ENCODE assay signal across 8 cellular contexts in genomic region chr9:73151653-73152382, GRCh38. TPM values are rescaled to one million over a fixed set of nuclear protein-coding genes. Genes with fewer than 3 reads are reported as not detected.
DNase-seq lines count a peak whose midpoint lies in the region; ATAC-seq, FAIRE-seq and TF ChIP-seq lines count a peak whose summit lies in the region.

ANXA1 (plus strand) TSS chr9:73151865; CDS start chr9:73158536, 6,671 bp downstream.

- no peak within 1 kb of the TSS for H3K4me3 Mint-ChIP-seq in progenitor cell of endocrine pancreas (ENCODE audit: low read depth)

- peak; percentile 72 for FAIRE-seq in GM19239 (lab: Jason Lieb, UNC)
- FAIRE-seq in urothelium cell line (lab: Jason Lieb, UNC), result no peak

- H3K9me3 ChIP-seq in Peyer's patch (no peaks in the 10 kb centered on the region), mesenchymal stem cell (ENCODE audit: control insufficient read depth, low read length) (no peaks in the 10 kb centered on the region)

- H3K27ac ChIP-seq in Peyer's patch, result peak within 1 kb of the TSS; percentile 57 to 81 (median 71)
- peak within 1 kb of the TSS; percentile 88 for H3K27ac ChIP-seq in mesenchymal stem cell (ENCODE audit: low read length, poor library complexity, severe bottlenecking)

- no peaks in the 10 kb centered on the region for H3K9me3 Mint-ChIP-seq in progenitor cell of endocrine pancreas (ENCODE audit: low read depth)

- TF ChIP-seq CTCF in Peyer's patch (IDR thresholded peaks at IDR 0.05) (no peak), progenitor cell of endocrine pancreas (IDR thresholded peaks at IDR 0.05; ENCODE audit: unreplicated experiment) (no peak)

- peak within 1 kb of the TSS; percentile 97 for H3K9ac ChIP-seq in mesenchymal stem cell (ENCODE audit: low read length)

- peak; percentile 53 for TF ChIP-seq POLR2A in Peyer's patch (IDR thresholded peaks at IDR 0.05)

- H3K4ac ChIP-seq in mesenchymal stem cell (ENCODE audit: low read depth in 1 of 2, low read length in 2 of 2), result peak within 1 kb of the TSS in 1 of 2 experiments; percentile 69

- peak within 1 kb of the TSS; percentile 42 for H2AFZ ChIP-seq in mesenchymal stem cell (ENCODE audit: low read depth, low read length)

- H2BK5ac ChIP-seq in mesenchymal stem cell (ENCODE audit: low read depth, low read length, poor library complexity, severe bottlenecking), result peak within 1 kb of the TSS; percentile 51

- peak within 1 kb of the TSS; percentile 52 for H2BK15ac ChIP-seq in mesenchymal stem cell (ENCODE audit: low read depth, poor library complexity, severe bottlenecking)

- ATAC-seq in HG03280 (IDR thresholded peaks at IDR 0.05; ENCODE audit: unreplicated experiment), result no peak

- WGBS in mesenchymal stem cell, result 0% methylated on average over 1 of the region's 1 CpG

- DNase-seq in GM19239 (ENCODE audit: insufficient read length, low spot score), result no peak
- DNase-seq in Peyer's patch, result no peak
- DNase-seq in dedifferentiated amniotic fluid mesenchymal stem cell (ENCODE audit: extremely low spot score), result peak; percentile 96
- peak; percentile 90 for DNase-seq in mesenchymal stem cell
- DNase-seq in urothelium cell line (ENCODE audit: low spot score), result peak; percentile 44
- no peak for DNase-seq in NCI-H524 treated with DMSO at 0.1 percent for 48 hours (lab: John Stamatoyannopoulos, UW)
- DNase-seq in progenitor cell of endocrine pancreas (ENCODE audit: low spot score, unreplicated experiment), result no peak

- peaks cover 1% of the 10 kb centered on the region for H3K79me1 ChIP-seq in mesenchymal stem cell (replicated peaks; ENCODE audit: low read length, poor library complexity, severe bottlenecking)

- H3K4me1 ChIP-seq in Peyer's patch (peaks cover 0 to 13% (median 5%) of the 10 kb centered on the region in 4 donors), mesenchymal stem cell (ENCODE audit: control insufficient read depth, insufficient read depth, low read depth, low read length) (peaks cover 5% of the 10 kb centered on the region)

- H3K23ac ChIP-seq in mesenchymal stem cell (ENCODE audit: low read length in 2 of 2), result no peak within 1 kb of the TSS

- no peak within 1 kb of the TSS for H4K8ac ChIP-seq in mesenchymal stem cell (ENCODE audit: low read length)

- H3K4me3 ChIP-seq in Peyer's patch (peak within 1 kb of the TSS in 3 of 4 donors; percentile 18 to 48 (median 40)), mesenchymal stem cell (ENCODE audit: insufficient read depth in 1 of 2, low read depth in 1 of 2, low read length in 2 of 2) (peak within 1 kb of the TSS in 1 of 2 experiments; percentile 88)

- no peaks in the 10 kb centered on the region for H3K36me3 ChIP-seq in Peyer's patch
- peaks cover 3 to 35% of the 10 kb centered on the region in 2 experiments for H3K36me3 ChIP-seq in mesenchymal stem cell (ENCODE audit: control insufficient read depth in 1 of 2, insufficient read depth in 2 of 2, low read depth in 1 of 2, low read length in 2 of 2)

- no peak within 1 kb of the TSS for H3K14ac ChIP-seq in mesenchymal stem cell (ENCODE audit: low read length in 2 of 2)

- peak within 1 kb of the TSS; percentile 95 for H2AK5ac ChIP-seq in mesenchymal stem cell (ENCODE audit: low read length, severe bottlenecking)

- H3K4me2 ChIP-seq in mesenchymal stem cell (ENCODE audit: low read length, poor library complexity, severe bottlenecking), result peak within 1 kb of the TSS; percentile 81

- peak within 1 kb of the TSS; percentile 73 for H2BK120ac ChIP-seq in mesenchymal stem cell (ENCODE audit: low read depth, low read length)

- no peaks in the 10 kb centered on the region for H3K36me3 Mint-ChIP-seq in progenitor cell of endocrine pancreas (ENCODE audit: insufficient read depth)

- H3K27me3 ChIP-seq in Peyer's patch, result no peaks in the 10 kb centered on the region
- H3K27me3 ChIP-seq in mesenchymal stem cell (ENCODE audit: control insufficient read depth in 1 of 2, insufficient read depth in 1 of 2, low read length in 2 of 2), result no peaks in the 10 kb centered on the region

- peaks cover 81% of the 10 kb centered on the region for H3K27me3 Mint-ChIP-seq in progenitor cell of endocrine pancreas

- H3K27ac Mint-ChIP-seq in progenitor cell of endocrine pancreas, result no peak within 1 kb of the TSS

- peaks cover 7% of the 10 kb centered on the region for H3K4me1 Mint-ChIP-seq in progenitor cell of endocrine pancreas (ENCODE audit: low read depth)

- H3K18ac ChIP-seq in mesenchymal stem cell (ENCODE audit: low read depth in 1 of 2, low read length in 2 of 2), result peak within 1 kb of the TSS in 1 of 2 experiments; percentile 62

- H4K91ac ChIP-seq in mesenchymal stem cell (ENCODE audit: low read length), result no peak within 1 kb of the TSS

- peak within 1 kb of the TSS in 1 of 2 experiments; percentile 89 for H2BK12ac ChIP-seq in mesenchymal stem cell (ENCODE audit: low read length in 2 of 2)

RNA-seq across cellular contexts. Expression of gene ANXA1, which starts in this region (rescaled TPM):
- total RNA-seq in Peyer's patch (100 to 1,000 TPM in 1 of 4 donors, 10 to 100 TPM in 3; 13.5 to 223 (median 40.3) TPM), progenitor cell of endocrine pancreas (1.1 and 3.1 TPM in 2 replicates)
- 429 TPM for polyA plus RNA-seq in mesenchymal stem cell (2013, experiment 1 of 2)
- 429 TPM for polyA plus RNA-seq in mesenchymal stem cell (2013, experiment 2 of 2)

Comparison
In these comparisons a context has a peak if more than half of its experiments do, and no peak if none do; other contexts are left out.
1. DNase-seq: peak in dedifferentiated amniotic fluid mesenchymal stem cell (single experiment), mesenchymal stem cell (single experiment) and urothelium cell line (single experiment); none in GM19239 (single experiment), Peyer's patch (0 of 3), NCI-H524 treated with DMSO at 0.1 percent for 48 hours (single experiment) and progenitor cell of endocrine pancreas (single experiment).